Comparison of ENCODE assay signal across 13 cellular contexts in genomic region chr10:13984647-13985155, GRCh38.
DNase-seq lines count a peak whose midpoint lies in the region; ATAC-seq and TF ChIP-seq lines count a peak whose summit lies in the region.
"Had no signal": no experiment of that assay in that cellular context is flagged by ENCODE, and none has a peak within 500 bp of the region (broad histone marks: within the 10 kb centered on the region; RNA-seq: fewer than 3 reads in every experiment).

No MANE protein-coding gene starts in this region.

- no peak overlapping the region for H3K4me3 Mint-ChIP-seq in CD4-positive, CD25-positive, alpha-beta regulatory T cell

- H3K9me3 Mint-ChIP-seq in CD4-positive, CD25-positive, alpha-beta regulatory T cell, result peaks cover 0 to 4% (median 0%) of the 10 kb centered on the region in 7 donors

- TF ChIP-seq CTCF in choroid plexus epithelial cell (conservative IDR thresholded peaks at IDR 0.05; ENCODE audit: low read depth, low read length), result no peak

- no peak overlapping the region for H3K4me3 ChIP-seq in CD4-positive, CD25-positive, alpha-beta regulatory T cell (ENCODE audit: low read depth, low read length)
- H3K4me3 ChIP-seq in choroid plexus epithelial cell (ENCODE audit: low read depth, low read length), result no peak overlapping the region
- H3K4me3 ChIP-seq: body of pancreas, heart left ventricle had no signal

- no peaks in the 10 kb centered on the region for H3K27me3 Mint-ChIP-seq in CD4-positive, CD25-positive, alpha-beta regulatory T cell

- no peaks in the 10 kb centered on the region for H3K9me3 ChIP-seq in CD4-positive, CD25-positive, alpha-beta regulatory T cell (ENCODE audit: control insufficient read depth in 2 of 2, low read length in 2 of 2)
- H3K9me3 ChIP-seq: body of pancreas, heart left ventricle had no signal

- H3K4me1 ChIP-seq in CD4-positive, CD25-positive, alpha-beta regulatory T cell (ENCODE audit: control insufficient read depth, insufficient read depth, low read length, poor library complexity, severe bottlenecking), result peaks cover 10% of the 10 kb centered on the region

- H3K27ac ChIP-seq in CD4-positive, CD25-positive, alpha-beta regulatory T cell (ENCODE audit: insufficient read depth, low read length, poor library complexity, severe bottlenecking), result no peak overlapping the region
- H3K27ac ChIP-seq: body of pancreas, heart left ventricle had no signal

- H3K36me3 ChIP-seq in CD4-positive, CD25-positive, alpha-beta regulatory T cell (ENCODE audit: control insufficient read depth, insufficient read depth, low read length), result no peaks in the 10 kb centered on the region
- H3K36me3 ChIP-seq: heart left ventricle had no signal

- H3K27ac Mint-ChIP-seq in CD4-positive, CD25-positive, alpha-beta regulatory T cell, result peak overlapping the region in 2 of 3 donors; percentile 15 to 81

- peaks cover 6 to 26% (median 17%) of the 10 kb centered on the region in 4 donors for H3K4me1 Mint-ChIP-seq in CD4-positive, CD25-positive, alpha-beta regulatory T cell

- DNase-seq in CD4-positive, CD25-positive, alpha-beta regulatory T cell, result no peak
- DNase-seq in LHCN-M2 (ENCODE audit: low read depth), result peak; percentile 95
- peak; percentile 46 for DNase-seq in choroid plexus epithelial cell (ENCODE audit: low read depth)
- DNase-seq in lung microvascular endothelial cell (ENCODE audit: low read depth in 2 of 2), result peak; percentile 99
- no peak for DNase-seq in left colon
- no peak for DNase-seq in NCI-H1694 (lab: John Stamatoyannopoulos, UW)
- no peak for DNase-seq in anterior cingulate cortex (lab: John Stamatoyannopoulos, UW)
- DNase-seq: body of pancreas, heart left ventricle, MM.1S, NCI-H510A treated with DMSO at 0.1 percent for 48 hours, SW 1271 had no signal

- intact Hi-C loops in left colon (cut with DNase I, micrococcal nuclease), result no loop called here

- H3K27me3 ChIP-seq in CD4-positive, CD25-positive, alpha-beta regulatory T cell (ENCODE audit: control insufficient read depth, insufficient read depth, low read length), result no peaks in the 10 kb centered on the region
- H3K27me3 ChIP-seq: body of pancreas, heart left ventricle had no signal

- ATAC-seq in CD4-positive, CD25-positive, alpha-beta regulatory T cell (ENCODE audit: low read depth in 2 of 2), result no peak
- ATAC-seq in left colon, result no peak
- ATAC-seq in HG03159 (IDR thresholded peaks at IDR 0.05; ENCODE audit: unreplicated experiment), result no peak
- ATAC-seq: body of pancreas had no signal

- no peaks in the 10 kb centered on the region for H3K36me3 Mint-ChIP-seq in CD4-positive, CD25-positive, alpha-beta regulatory T cell

Comparison
In these comparisons a context has a peak if more than half of its experiments do, and no peak if none do; other contexts are left out.
1. DNase-seq: peak in LHCN-M2 (single experiment), choroid plexus epithelial cell (single experiment) and lung microvascular endothelial cell (2 of 2); none in CD4-positive, CD25-positive, alpha-beta regulatory T cell (0 of 3), left colon (0 of 2), NCI-H1694 (single experiment) and anterior cingulate cortex (0 of 58).